Comparison of ENCODE assay signal across 1 cellular context in genomic region chr1:23200885-23201284, GRCh38.
TF ChIP-seq lines count a peak whose summit lies in the region.

No MANE protein-coding gene starts in this region.

TF ChIP-seq in A549, 52 proteins besides CTCF, POLR2A, EP300 and RAD21 (continued from another document):
- TF ChIP-seq USF2 (IDR thresholded peaks at IDR 0.05) (peak; percentile 78), ZNF302 (CRISPR knock-in tag; IDR thresholded peaks at IDR 0.05) (no peak), ATOH8 (CRISPR knock-in tag; IDR thresholded peaks at IDR 0.05; ENCODE audit: low read depth) (no peak)
- TF ChIP-seq, protein P1, sequence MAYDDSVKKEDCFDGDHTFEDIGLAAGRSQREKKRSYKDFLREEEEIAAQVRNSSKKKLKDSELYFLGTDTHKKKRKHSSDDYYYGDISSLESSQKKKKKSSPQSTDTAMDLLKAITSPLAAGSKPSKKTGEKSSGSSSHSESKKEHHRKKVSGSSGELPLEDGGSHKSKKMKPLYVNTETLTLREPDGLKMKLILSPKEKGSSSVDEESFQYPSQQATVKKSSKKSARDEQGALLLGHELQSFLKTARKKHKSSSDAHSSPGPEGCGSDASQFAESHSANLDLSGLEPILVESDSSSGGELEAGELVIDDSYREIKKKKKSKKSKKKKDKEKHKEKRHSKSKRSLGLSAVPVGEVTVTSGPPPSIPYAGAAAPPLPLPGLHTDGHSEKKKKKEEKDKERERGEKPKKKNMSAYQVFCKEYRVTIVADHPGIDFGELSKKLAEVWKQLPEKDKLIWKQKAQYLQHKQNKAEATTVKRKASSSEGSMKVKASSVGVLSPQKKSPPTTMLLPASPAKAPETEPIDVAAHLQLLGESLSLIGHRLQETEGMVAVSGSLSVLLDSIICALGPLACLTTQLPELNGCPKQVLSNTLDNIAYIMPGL (CRISPR knock-in tag; IDR thresholded peaks at IDR 0.05; ENCODE audit: borderline replicate concordance), result no peak
